In the genomic region with DNA sequence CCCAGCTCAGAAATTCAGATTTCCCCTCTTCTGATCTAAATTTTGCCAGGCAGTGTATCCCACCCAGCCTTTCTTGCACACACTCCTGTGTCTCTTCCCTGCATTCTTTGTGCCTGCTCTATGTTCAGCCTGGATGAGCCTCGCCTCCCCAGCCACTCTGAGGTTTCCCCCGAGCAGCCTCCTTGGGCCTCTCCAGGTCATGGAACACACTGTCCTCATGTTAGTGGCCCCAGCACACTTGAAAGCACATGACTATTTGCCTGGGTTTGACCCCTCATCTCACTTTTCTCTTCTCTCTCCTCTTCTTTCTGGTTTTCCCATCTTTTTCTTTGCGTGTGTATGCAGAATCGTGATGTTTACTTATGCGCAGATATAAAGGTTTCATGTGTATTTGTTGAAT, we compare ENCODE assay signal across 25 cellular contexts. TPM values are rescaled to one million over a fixed set of nuclear protein-coding genes. Genes with fewer than 3 reads are reported as not detected.
A peak's percentile ranks its signal among the peaks of the same experiment; 100 is the strongest.
DNase-seq lines count a peak whose midpoint lies in the region; ATAC-seq, FAIRE-seq and TF ChIP-seq lines count a peak whose summit lies in the region.
"Had no signal": no experiment of that assay in that cellular context is flagged by ENCODE, and none has a peak within 500 bp of the region (broad histone marks: within the 10 kb centered on the region; RNA-seq: fewer than 3 reads in every experiment).

No MANE protein-coding gene starts in this region.

- 94% methylated on average over 5 of the region's 5 CpGs for WGBS in A549 (ENCODE audit: missing lambda C conversion rate)

- peak overlapping the region; percentile 2 for H3K4me3 Mint-ChIP-seq in mesothelial cell of epicardium
- H3K4me3 Mint-ChIP-seq: CD8-positive, alpha-beta T cell; GM23338 had no signal

- no peak overlapping the region for H3K9ac ChIP-seq in BLaER1

- H3K4me1 ChIP-seq in A549 (peaks cover 54% of the 10 kb centered on the region), BLaER1 (peaks cover 32% of the 10 kb centered on the region)

- no peak for TF ChIP-seq CTCF in A549 (IDR thresholded peaks at IDR 0.05)
- no peak for TF ChIP-seq CTCF in RWPE1 (conservative IDR thresholded peaks at IDR 0.05; ENCODE audit: low read depth)
- no peak for TF ChIP-seq CTCF in mesothelial cell of epicardium (IDR thresholded peaks at IDR 0.05; ENCODE audit: unreplicated experiment)

- TF ChIP-seq POLR2A in A549 (IDR thresholded peaks at IDR 0.05; ENCODE audit: low read length), result no peak

- FAIRE-seq in A549 (lab: Jason Lieb, UNC), result no peak
- FAIRE-seq: G401.6, GM18507, K562 had no signal

- H3K4me2 ChIP-seq in A549 (peak overlapping the region; percentile 83; the same call in 2 of the 3 replicates), BLaER1 (peak overlapping the region; percentile 45)
- H3K4me2 ChIP-seq: GM23338 had no signal

- H3K27ac Mint-ChIP-seq in mesothelial cell of epicardium, result no peak overlapping the region
- H3K27ac Mint-ChIP-seq in activated naive CD4-positive, alpha-beta T cell treated with anti-CD3 and anti-CD28 coated beads, Interleukin-2, amount 50 U/mL, for 72 hours, result no peak overlapping the region
- H3K27ac Mint-ChIP-seq: CD8-positive, alpha-beta T cell; GM23338 had no signal

- no peak for TF ChIP-seq RAD21 in A549 (conservative IDR thresholded peaks at IDR 0.05 in 1 of 2, IDR thresholded peaks at IDR 0.05 in 1 of 2)

- H4K20me1 ChIP-seq in BLaER1, result peaks cover 13% of the 10 kb centered on the region; the same call in 1 of the 2 replicates

- peaks cover 24% of the 10 kb centered on the region for H3K27me3 Mint-ChIP-seq in mesothelial cell of epicardium (ENCODE audit: low read depth)

- H3K27ac ChIP-seq in A549 (peak overlapping the region; percentile 93 to 94; a peak in 4 of 6 replicates), BLaER1 (no peak overlapping the region), RWPE1 (peak overlapping the region; percentile 63; the same call in 1 of the 2 replicates)

- TF ChIP-seq EP300 in A549 (IDR thresholded peaks at IDR 0.05), result no peak

- no peaks in the 10 kb centered on the region for H3K36me3 Mint-ChIP-seq in mesothelial cell of epicardium
- peaks cover 0 to 10% of the 10 kb centered on the region in 2 donors for H3K36me3 Mint-ChIP-seq in activated naive CD4-positive, alpha-beta T cell treated with anti-CD3 and anti-CD28 coated beads, Interleukin-2, amount 50 U/mL, for 72 hours
- H3K36me3 Mint-ChIP-seq: CD8-positive, alpha-beta T cell had no signal

- no peak for ATAC-seq in A549
- ATAC-seq in activated naive CD4-positive, alpha-beta T cell treated with anti-CD3 and anti-CD28 coated beads, Interleukin-2, amount 50 U/mL, for 72 hours, result no peak
- ATAC-seq in HG03280 (IDR thresholded peaks at IDR 0.05; ENCODE audit: unreplicated experiment), result no peak
- ATAC-seq in HG02678 (IDR thresholded peaks at IDR 0.05; ENCODE audit: unreplicated experiment), result no peak
- ATAC-seq: CD8-positive, alpha-beta T cell; GM23338; K562; SK-N-SH treated with all-trans-retinoic acid at 6 μM for 48 hours had no signal

- H3K36me3 ChIP-seq in BLaER1, result no peaks in the 10 kb centered on the region

- DNase-seq in A549 (ENCODE audit: low read depth in 1 of 2, low spot score in 1 of 2) (no peak), RWPE1 (ENCODE audit: low spot score) (no peak), mesothelial cell of epicardium (ENCODE audit: low spot score in 2 of 2, unreplicated experiment in 2 of 2) (no peak), T-helper 1 cell (no peak)
- DNase-seq in activated naive CD4-positive, alpha-beta T cell treated with anti-CD3 and anti-CD28 coated beads, Interleukin-2, amount 50 U/mL, for 72 hours (ENCODE audit: low spot score in 2 of 2), result no peak
- DNase-seq: ACHN; C1 segment of cervical spinal cord; CD8-positive, alpha-beta T cell; DMS153; HCEC 1CT; MG63; NCI-H1694 treated with DMSO at 0.1 percent for 48 hours; NCI-H2081 treated with DMSO at 0.1 percent for 48 hours; NCI-H2171 treated with DMSO at 0.1 percent for 48 hours; NCI-H524 treated with DMSO at 0.1 percent for 48 hours; NCI-H82 had no signal

- POLR2A ChIA-PET in A549 (lab: Yijun Ruan, JAX), result no interaction called here
- POLR2A ChIA-PET in RWPE1 (lab: Yijun Ruan, JAX; ENCODE audit: low non-redundant PET), result no interaction called here

- H3K4me1 Mint-ChIP-seq in mesothelial cell of epicardium, result peaks cover 59% of the 10 kb centered on the region

- peaks cover 33% of the 10 kb centered on the region for H3K27me3 ChIP-seq in BLaER1
- H3K27me3 ChIP-seq: MG63 had no signal

- H3K9me3 Mint-ChIP-seq in mesothelial cell of epicardium, result no peaks in the 10 kb centered on the region
- H3K9me3 Mint-ChIP-seq in activated naive CD4-positive, alpha-beta T cell treated with anti-CD3 and anti-CD28 coated beads, Interleukin-2, amount 50 U/mL, for 72 hours, result no peaks in the 10 kb centered on the region
- H3K9me3 Mint-ChIP-seq: CD8-positive, alpha-beta T cell; GM23338 had no signal

- CTCF ChIA-PET in A549 (lab: Yijun Ruan, JAX), result interaction anchor here (0.7 to 8.1 kb wide), 7 partner anchors 10 to 612 kb away, joined by 3 to 52 read pairs (median 3); partner anchors contain the start of genes LRRC49 and THAP10
- CTCF ChIA-PET in RWPE1 (lab: Yijun Ruan, JAX), result no interaction called here

- no peak overlapping the region for H3K4me3 ChIP-seq in A549
- no peak overlapping the region for H3K4me3 ChIP-seq in BLaER1
- H3K4me3 ChIP-seq: GM23338, K562, MG63 had no signal

- H3K9me3 ChIP-seq in A549 (no peaks in the 10 kb centered on the region), BLaER1 (no peaks in the 10 kb centered on the region)
- H3K9me3 ChIP-seq: MG63 had no signal

TF ChIP-seq in A549, 52 proteins besides CTCF, POLR2A, EP300 and RAD21:
- TF ChIP-seq MAFK (IDR thresholded peaks at IDR 0.05; ENCODE audit: partially characterized antibody) (no peak), EHF (CRISPR knock-in tag; IDR thresholded peaks at IDR 0.05) (no peak), NFE2L2 (conservative IDR thresholded peaks at IDR 0.05; ENCODE audit: low read length) (no peak), NPAS2 (CRISPR knock-in tag; IDR thresholded peaks at IDR 0.05; ENCODE audit: borderline replicate concordance) (no peak), FOSL2 (IDR thresholded peaks at IDR 0.05) (no peak), FOSL2 (CRISPR knock-in tag; IDR thresholded peaks at IDR 0.05) (no peak), CBX2 (IDR thresholded peaks at IDR 0.05; ENCODE audit: borderline replicate concordance, low read depth) (no peak), NR3C1 (IDR thresholded peaks at IDR 0.05) (no peak), BHLHE40 (IDR thresholded peaks at IDR 0.05; ENCODE audit: low read depth, low read length) (no peak), PHF8 (IDR thresholded peaks at IDR 0.05; ENCODE audit: borderline replicate concordance, low read depth) (no peak), MAZ (IDR thresholded peaks at IDR 0.05; ENCODE audit: borderline replicate concordance, low read depth, low read length) (no peak), RFX5 (IDR thresholded peaks at IDR 0.05) (no peak), FOXS1 (CRISPR knock-in tag; IDR thresholded peaks at IDR 0.05) (no peak), CBX8 (IDR thresholded peaks at IDR 0.05) (no peak), REST (IDR thresholded peaks at IDR 0.05) (no peak)
- TF ChIP-seq, protein P1, sequence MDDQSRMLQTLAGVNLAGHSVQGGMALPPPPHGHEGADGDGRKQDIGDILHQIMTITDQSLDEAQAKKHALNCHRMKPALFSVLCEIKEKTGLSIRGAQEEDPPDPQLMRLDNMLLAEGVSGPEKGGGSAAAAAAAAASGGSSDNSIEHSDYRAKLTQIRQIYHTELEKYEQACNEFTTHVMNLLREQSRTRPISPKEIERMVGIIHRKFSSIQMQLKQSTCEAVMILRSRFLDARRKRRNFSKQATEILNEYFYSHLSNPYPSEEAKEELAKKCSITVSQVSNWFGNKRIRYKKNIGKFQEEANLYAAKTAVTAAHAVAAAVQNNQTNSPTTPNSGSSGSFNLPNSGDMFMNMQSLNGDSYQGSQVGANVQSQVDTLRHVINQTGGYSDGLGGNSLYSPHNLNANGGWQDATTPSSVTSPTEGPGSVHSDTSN (IDR thresholded peaks at IDR 0.05), result no peak

RNA-seq across cellular contexts. Expression of gene THSD4, which starts 3.1 kb away (rescaled TPM):
- polyA plus RNA-seq in A549 (2011; rRNA removed) (40.7 and 47.4 TPM in 2 replicates), A549 (2017; fragmentation: RNase III; extraction: RNeasy Plus Mini Kit Qiagen cat#74134 plus additional on column Dnase treatment) (14.6 to 15.8 TPM (median 15.3 TPM) in 3 replicates)
- polyA plus RNA-seq in A549 (2012; cell fraction: cytosol; rRNA removed), result 11.8 and 13.5 TPM in 2 replicates
- 29.7 and 30.3 TPM in 2 replicates for polyA plus RNA-seq in A549 (2012; cell fraction: nucleus; rRNA removed)
- 79.8 and 103 TPM in 2 replicates for polyA minus RNA-seq in A549 (2011; rRNA and poly(A)+ RNA removed)
- total RNA-seq in mesothelial cell of epicardium, result 82.0 to 93.9 TPM (median 83.4 TPM) in 3 replicates
- total RNA-seq in activated naive CD4-positive, alpha-beta T cell treated with anti-CD3 and anti-CD28 coated beads, Interleukin-2, amount 50 U/mL, for 72 hours, result not detected
- total RNA-seq: CD8-positive, alpha-beta T cell; OCI-LY7 had no signal

Comparison
In these comparisons a context has a peak if more than half of its experiments do, and no peak if none do; other contexts are left out.
1. RNA of gene THSD4, which starts 3.1 kb away (total RNA-seq): 82.0 to 93.9 TPM in mesothelial cell of epicardium; not detected in activated naive CD4-positive, alpha-beta T cell treated with anti-CD3 and anti-CD28 coated beads, Interleukin-2, amount 50 U/mL, for 72 hours; every median in the first group is over 10 times any median in the second.